ENCODE assay signal across 11 cellular contexts in the genomic region with DNA sequence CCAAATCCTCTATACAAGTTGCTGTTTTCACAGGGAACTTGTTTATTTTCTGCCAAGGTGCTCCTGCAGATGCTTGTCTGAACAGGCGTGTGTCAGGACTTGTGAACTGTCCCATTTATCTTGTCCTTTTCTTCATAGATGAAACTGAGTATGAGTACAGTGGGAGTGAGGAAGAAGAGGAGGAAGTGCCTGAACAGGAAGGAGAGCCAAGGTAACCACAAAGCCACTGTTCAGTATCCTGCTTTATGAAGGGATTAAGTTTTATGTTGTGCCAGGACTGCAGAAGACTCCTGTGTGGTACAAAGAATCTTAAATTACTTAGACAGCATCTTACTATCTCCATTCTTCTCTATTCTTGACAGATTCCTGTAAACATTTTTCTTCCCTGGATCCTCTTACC.
A peak's percentile ranks its signal among the peaks of the same experiment; 100 is the strongest.
DNase-seq lines count a peak whose midpoint lies in the region; ATAC-seq and TF ChIP-seq lines count a peak whose summit lies in the region.
"Had no signal": no experiment of that assay in that cellular context is flagged by ENCODE, and none has a peak within 500 bp of the region (broad histone marks: within the 10 kb centered on the region; RNA-seq: fewer than 3 reads in every experiment).

No MANE protein-coding gene starts in this region.

- peaks cover 24% of the 10 kb centered on the region for H3K4me1 Mint-ChIP-seq in activated CD4-positive, alpha-beta T cell treated with anti-CD3 and anti-CD28 coated beads, Interleukin-2, amount 10 ng/mL, durations not matched to agents 7 days and 5 days
- peaks cover 38% of the 10 kb centered on the region for H3K4me1 Mint-ChIP-seq in glutamatergic neuron (ENCODE audit: low read depth, unreplicated experiment)
- H3K4me1 Mint-ChIP-seq in stimulated activated naive B cell treated with anti-CD40 and anti-IgM and Interleukin-4, amounts not matched to agents 10 μg/mL and 1 μg/mL and 100 μg/mL, for 72 hours = peaks cover 12 to 14% of the 10 kb centered on the region in 2 donors

- no peak for DNase-seq in activated CD4-positive, alpha-beta T cell treated with anti-CD3 and anti-CD28 coated beads, Interleukin-2, amount 10 ng/mL, durations not matched to agents 7 days and 5 days
- DNase-seq in activated CD4-positive, alpha-beta T cell treated with anti-CD3 and anti-CD28 coated beads for 4 hours = no peak
- DNase-seq in SKM-1 treated with dmso at 0.1 percent for 144 hours (lab: John Stamatoyannopoulos, UW; ENCODE audit: unreplicated experiment) (peak; percentile 66), glutamatergic neuron (no peak), NCI-H146 treated with DMSO at 0.1 percent for 48 hours (lab: John Stamatoyannopoulos, UW; ENCODE audit: unreplicated experiment) (no peak), NCI-H446 treated with DMSO at 0.1 percent for 48 hours (lab: John Stamatoyannopoulos, UW) (no peak)
- DNase-seq in stimulated activated naive B cell treated with anti-CD40 and anti-IgM and Interleukin-4, amounts not matched to agents 10 μg/mL and 1 μg/mL and 100 μg/mL, for 72 hours = no peak
- DNase-seq: activated CD4-positive, alpha-beta T cell treated with anti-CD3 and anti-CD28 coated beads, Interleukin-2, amount 50 U/mL, for 48 hours; NCI-H1092 treated with DMSO at 0.1 percent for 48 hours; NCI-H510A treated with DMSO at 0.1 percent for 48 hours had no signal

- CTCF ChIA-PET in activated CD4-positive, alpha-beta T cell treated with anti-CD3 and anti-CD28 coated beads, Interleukin-2, amount 10 ng/mL, durations not matched to agents 7 days and 5 days (lab: Charles Lee) = no interaction called here

- H3K9me3 Mint-ChIP-seq in activated CD4-positive, alpha-beta T cell treated with anti-CD3 and anti-CD28 coated beads, Interleukin-2, amount 10 ng/mL, durations not matched to agents 7 days and 5 days = no peaks in the 10 kb centered on the region
- peaks cover 21% of the 10 kb centered on the region for H3K9me3 Mint-ChIP-seq in glutamatergic neuron (ENCODE audit: unreplicated experiment)
- H3K9me3 Mint-ChIP-seq in stimulated activated naive B cell treated with anti-CD40 and anti-IgM and Interleukin-4, amounts not matched to agents 10 μg/mL and 1 μg/mL and 100 μg/mL, for 72 hours = no peaks in the 10 kb centered on the region

- H3K36me3 Mint-ChIP-seq in activated CD4-positive, alpha-beta T cell treated with anti-CD3 and anti-CD28 coated beads, Interleukin-2, amount 10 ng/mL, durations not matched to agents 7 days and 5 days (ENCODE audit: low read depth) = peaks cover 79% of the 10 kb centered on the region
- no peaks in the 10 kb centered on the region for H3K36me3 Mint-ChIP-seq in glutamatergic neuron (ENCODE audit: unreplicated experiment)
- peaks cover 54 to 69% of the 10 kb centered on the region in 2 donors for H3K36me3 Mint-ChIP-seq in stimulated activated naive B cell treated with anti-CD40 and anti-IgM and Interleukin-4, amounts not matched to agents 10 μg/mL and 1 μg/mL and 100 μg/mL, for 72 hours

- ATAC-seq in stimulated activated naive B cell treated with anti-CD40 and anti-IgM and Interleukin-4, amounts not matched to agents 10 μg/mL and 1 μg/mL and 100 μg/mL, for 72 hours (replicated peaks) = no peak
- ATAC-seq in GM18873 (IDR thresholded peaks at IDR 0.05; ENCODE audit: low FRiP score, unreplicated experiment) = no peak

- POLR2A ChIA-PET in activated CD4-positive, alpha-beta T cell treated with anti-CD3 and anti-CD28 coated beads, Interleukin-2, amount 10 ng/mL, durations not matched to agents 7 days and 5 days (lab: Charles Lee) = no interaction called here

- peak overlapping the region; percentile 54 for H3K27ac Mint-ChIP-seq in activated CD4-positive, alpha-beta T cell treated with anti-CD3 and anti-CD28 coated beads, Interleukin-2, amount 10 ng/mL, durations not matched to agents 7 days and 5 days
- H3K27ac Mint-ChIP-seq in glutamatergic neuron (ENCODE audit: unreplicated experiment) = peak overlapping the region; percentile 86
- peak overlapping the region; percentile 70 for H3K27ac Mint-ChIP-seq in stimulated activated naive B cell treated with anti-CD40 and anti-IgM and Interleukin-4, amounts not matched to agents 10 μg/mL and 1 μg/mL and 100 μg/mL, for 72 hours

- TF ChIP-seq CTCF in glutamatergic neuron (IDR thresholded peaks at IDR 0.05; ENCODE audit: partially characterized antibody, unreplicated experiment) = no peak

- H3K4me3 Mint-ChIP-seq in activated CD4-positive, alpha-beta T cell treated with anti-CD3 and anti-CD28 coated beads, Interleukin-2, amount 10 ng/mL, durations not matched to agents 7 days and 5 days = no peak overlapping the region
- no peak overlapping the region for H3K4me3 Mint-ChIP-seq in glutamatergic neuron (ENCODE audit: unreplicated experiment)
- no peak overlapping the region for H3K4me3 Mint-ChIP-seq in stimulated activated naive B cell treated with anti-CD40 and anti-IgM and Interleukin-4, amounts not matched to agents 10 μg/mL and 1 μg/mL and 100 μg/mL, for 72 hours

- H3K27me3 Mint-ChIP-seq in activated CD4-positive, alpha-beta T cell treated with anti-CD3 and anti-CD28 coated beads, Interleukin-2, amount 10 ng/mL, durations not matched to agents 7 days and 5 days = no peaks in the 10 kb centered on the region
- H3K27me3 Mint-ChIP-seq in glutamatergic neuron (ENCODE audit: unreplicated experiment) = peaks cover 14% of the 10 kb centered on the region
- no peaks in the 10 kb centered on the region for H3K27me3 Mint-ChIP-seq in stimulated activated naive B cell treated with anti-CD40 and anti-IgM and Interleukin-4, amounts not matched to agents 10 μg/mL and 1 μg/mL and 100 μg/mL, for 72 hours
